18 cellular contexts compared by ENCODE assay signal in genomic region chr10:33201971-33202370, GRCh38.
DNase-seq lines count a peak whose midpoint lies in the region; ATAC-seq, FAIRE-seq and TF ChIP-seq lines count a peak whose summit lies in the region.
"Had no signal": no experiment of that assay in that cellular context is flagged by ENCODE, and none has a peak within 500 bp of the region (broad histone marks: within the 10 kb centered on the region; RNA-seq: fewer than 3 reads in every experiment).

No MANE protein-coding gene starts in this region.

- POLR2A ChIA-PET in PC-3 (lab: Charles Lee; ENCODE audit: unreplicated experiment) = interaction anchor here (0.8 kb wide), 1 partner anchor 1121 kb away, joined by 7 read pairs; no protein-coding TSS in a partner anchor

- no peak for FAIRE-seq in frontal cortex (lab: Jason Lieb, UNC)
- FAIRE-seq: GM12878, GM18507 had no signal

- CTCF ChIA-PET in PC-3 (lab: Charles Lee) = interaction anchor here (0.6 to 1.1 kb wide), 2 partner anchors 9 to 880 kb away, joined by 3 to 5 read pairs; no protein-coding TSS in a partner anchor

- no peaks in the 10 kb centered on the region for H3K27me3 ChIP-seq in left ventricle myocardium inferior (ENCODE audit: low read depth)
- H3K27me3 ChIP-seq in right cardiac atrium (ENCODE audit: control insufficient read depth, insufficient read depth) = no peaks in the 10 kb centered on the region
- no peaks in the 10 kb centered on the region for H3K27me3 ChIP-seq in PC-3 (ENCODE audit: low read length)
- no peaks in the 10 kb centered on the region for H3K27me3 ChIP-seq in subcutaneous abdominal adipose tissue (ENCODE audit: control insufficient read depth in 5 of 5, insufficient read depth in 4 of 5, low read length in 5 of 5)

- H3K9me3 ChIP-seq in left ventricle myocardium inferior (replicated peaks) = no peaks in the 10 kb centered on the region
- no peaks in the 10 kb centered on the region for H3K9me3 ChIP-seq in right cardiac atrium (ENCODE audit: control insufficient read depth, low read length)
- H3K9me3 ChIP-seq in PC-3 (ENCODE audit: low read length) = no peaks in the 10 kb centered on the region
- H3K9me3 ChIP-seq in subcutaneous abdominal adipose tissue (ENCODE audit: control insufficient read depth in 5 of 5, low read length in 5 of 5) = no peaks in the 10 kb centered on the region

- H3K27ac ChIP-seq in left ventricle myocardium inferior (replicated peaks) (peak overlapping the region; percentile 41), right cardiac atrium (ENCODE audit: low read length) (no peak overlapping the region), PC-3 (ENCODE audit: low read length) (no peak overlapping the region), subcutaneous abdominal adipose tissue (ENCODE audit: low read depth, low read length) (peak overlapping the region; percentile 0)
- H3K27ac ChIP-seq: 22Rv1 had no signal

- intact Hi-C loops in left ventricle myocardium inferior (cut with micrococcal nuclease) = no loop called here
- intact Hi-C loops in right cardiac atrium (cut with DNase I) = no loop called here
- intact Hi-C loops in PC-3 (cut with micrococcal nuclease) = no loop called here

- no peaks in the 10 kb centered on the region for H3K9me2 ChIP-seq in PC-3 (replicated peaks; ENCODE audit: low read length)

- H3K4me2 ChIP-seq in PC-3 (ENCODE audit: low read length) = no peak overlapping the region
- H3K4me2 ChIP-seq: GM23338 had no signal

- H3K9ac ChIP-seq in PC-3 (ENCODE audit: low read length) (no peak overlapping the region), subcutaneous abdominal adipose tissue (ENCODE audit: low read length in 5 of 5) (no peak overlapping the region)

- peaks cover 70% of the 10 kb centered on the region for H3K4me1 ChIP-seq in left ventricle myocardium inferior
- H3K4me1 ChIP-seq in right cardiac atrium (ENCODE audit: control insufficient read depth, insufficient read depth, low read length) = peaks cover 2% of the 10 kb centered on the region
- peaks cover 35% of the 10 kb centered on the region for H3K4me1 ChIP-seq in PC-3 (ENCODE audit: insufficient read depth, low read length)
- H3K4me1 ChIP-seq in subcutaneous abdominal adipose tissue (ENCODE audit: control insufficient read depth in 5 of 5, insufficient read depth in 5 of 5, low read length in 5 of 5) = peaks cover 6 to 35% (median 23%) of the 10 kb centered on the region in 5 donors

- H3K79me2 ChIP-seq in PC-3 (ENCODE audit: low read length) = no peaks in the 10 kb centered on the region

- BruUV-seq in PC-3 (replicated peaks; lab: Mats Ljungman, UMichigan) = no TSS peak

- peaks cover 92% of the 10 kb centered on the region for H3K36me3 ChIP-seq in left ventricle myocardium inferior
- peaks cover 84% of the 10 kb centered on the region for H3K36me3 ChIP-seq in PC-3 (ENCODE audit: low read depth, low read length)
- peaks cover 49 to 83% (median 68%) of the 10 kb centered on the region in 5 donors for H3K36me3 ChIP-seq in subcutaneous abdominal adipose tissue (ENCODE audit: control insufficient read depth in 5 of 5, insufficient read depth in 5 of 5, low read length in 5 of 5)

- no peaks in the 10 kb centered on the region for H3F3A ChIP-seq in PC-3 (ENCODE audit: low read length, unreplicated experiment)

- no peak for DNase-seq in left ventricle myocardium inferior
- no peak for DNase-seq in right cardiac atrium
- DNase-seq in PC-3 = peak; percentile 57
- DNase-seq in left lobe of liver (ENCODE audit: low spot score) = no peak
- no peak for DNase-seq in frontal cortex (ENCODE audit: low spot score in 2 of 2)
- no peak for DNase-seq in NCI-H146 (lab: John Stamatoyannopoulos, UW)
- DNase-seq: ACHN; C1 segment of cervical spinal cord; Calu3; CD4-positive, alpha-beta T cell; DMS 273 treated with DMSO at 0.1 percent for 48 hours; H7 had no signal

- 61% methylated on average over 5 of the region's 5 CpGs for WGBS in right cardiac atrium

- TF ChIP-seq CTCF in left ventricle myocardium inferior (IDR thresholded peaks at IDR 0.05; ENCODE audit: borderline replicate concordance) (no peak), PC-3 (conservative IDR thresholded peaks at IDR 0.05; ENCODE audit: low read depth, low read length) (no peak)

- no peak overlapping the region for H3K4me3 ChIP-seq in left ventricle myocardium inferior
- no peak overlapping the region for H3K4me3 ChIP-seq in right cardiac atrium (ENCODE audit: low read length)
- no peak overlapping the region for H3K4me3 ChIP-seq in PC-3 (ENCODE audit: low read length)
- H3K4me3 ChIP-seq in subcutaneous abdominal adipose tissue (ENCODE audit: low read depth in 1 of 5, low read length in 5 of 5) = no peak overlapping the region
- H3K4me3 ChIP-seq: GM12878, GM23338 had no signal

- H2AFZ ChIP-seq in PC-3 (ENCODE audit: low read length) = no peak overlapping the region
- H2AFZ ChIP-seq: GM23338 had no signal

- H4K20me1 ChIP-seq in PC-3 (ENCODE audit: low read length) = no peaks in the 10 kb centered on the region

- no peak for ATAC-seq in right cardiac atrium
- ATAC-seq in PC-3 = no peak
- ATAC-seq in left lobe of liver = peak; percentile 25
- ATAC-seq in GM18907 (IDR thresholded peaks at IDR 0.05; ENCODE audit: unreplicated experiment) = no peak
- ATAC-seq: GM12878, GM23338 had no signal

Comparison
In these comparisons a context has a peak if more than half of its experiments do, and no peak if none do; other contexts are left out.
1. H3K27ac ChIP-seq: peak in left ventricle myocardium inferior (single experiment) and subcutaneous abdominal adipose tissue (single experiment); none in right cardiac atrium (single experiment) and PC-3 (single experiment).